Comparison of ENCODE assay signal across 1 cellular context in genomic region chr6:117505337-117505736, GRCh38.
TF ChIP-seq lines count a peak whose summit lies in the region.

No MANE protein-coding gene starts in this region.

TF ChIP-seq in neural cell, 6 proteins besides CTCF, POLR2A, EP300 and RAD21 (continued from another document):
- no peak for TF ChIP-seq SMC3 (conservative IDR thresholded peaks at IDR 0.05; ENCODE audit: poor library complexity)
